8 cellular contexts compared by ENCODE assay signal in genomic region chr2:20424300-20425290, GRCh38. TPM values are rescaled to one million over a fixed set of nuclear protein-coding genes. Genes with fewer than 3 reads are reported as not detected.
DNase-seq lines count a peak whose midpoint lies in the region; ATAC-seq, FAIRE-seq and TF ChIP-seq lines count a peak whose summit lies in the region.

No MANE protein-coding gene starts in this region.

- no peak for TF ChIP-seq POLR2A in GM12891 (IDR thresholded peaks at IDR 0.05; ENCODE audit: low read depth, low read length)

- no peaks in the 10 kb centered on the region for H3K27me3 ChIP-seq in KMS-11 (ENCODE audit: insufficient read depth, low read depth)

- FAIRE-seq in GM12891 (lab: Jason Lieb, UNC) = peak; percentile 93
- no peak for FAIRE-seq in kidney (lab: Jason Lieb, UNC)

- H3K36me3 ChIP-seq in KMS-11 (ENCODE audit: insufficient read depth) = no peaks in the 10 kb centered on the region
- H3K36me3 ChIP-seq in kidney (ENCODE audit: control insufficient read depth in 1 of 2, insufficient read depth in 2 of 2, low read length in 2 of 2) = no peaks in the 10 kb centered on the region

- peak; percentile 61 for ATAC-seq in GM21786 (IDR thresholded peaks at IDR 0.05; ENCODE audit: unreplicated experiment)
- ATAC-seq in activated naive CD8-positive, alpha-beta T cell treated with anti-CD3 and anti-CD28 coated beads, Interleukin-2, amount 10 ng/mL, durations not matched to agents 7 days and 5 days (ENCODE audit: low read depth) = peak; percentile 48

- POLR2A ChIA-PET in activated naive CD8-positive, alpha-beta T cell treated with anti-CD3 and anti-CD28 coated beads, Interleukin-2, amount 10 ng/mL, durations not matched to agents 7 days and 5 days (lab: Charles Lee) = interaction anchor here (1.0 kb wide), 2 partner anchors 13 to 73 kb away, joined by 3 read pairs; no protein-coding TSS in a partner anchor

- no peaks in the 10 kb centered on the region for H3K27me3 Mint-ChIP-seq in activated naive CD8-positive, alpha-beta T cell treated with anti-CD3 and anti-CD28 coated beads, Interleukin-2, amount 10 ng/mL, durations not matched to agents 7 days and 5 days

- H3K79me2 ChIP-seq in KMS-11 (ENCODE audit: insufficient read depth, low read depth) = peaks cover 7% of the 10 kb centered on the region; the same call in 1 of the 2 replicates

- intact Hi-C loops in kidney (cut with DNase I) = no loop called here

- peak; percentile 43 for DNase-seq in GM12891 (ENCODE audit: insufficient read length, low spot score)
- peak; percentile 45 for DNase-seq in activated naive CD8-positive, alpha-beta T cell treated with anti-CD3 and anti-CD28 coated beads, Interleukin-2, amount 10 ng/mL, durations not matched to agents 7 days and 5 days
- no peak for DNase-seq in kidney
- peak; percentile 59 for DNase-seq in stromal cell of bone marrow (ENCODE audit: low read depth)
- no peak for DNase-seq in iPS-NIHi7 (ENCODE audit: extremely low spot score)
- DNase-seq in GOT3 (lab: John Stamatoyannopoulos, UW) = no peak

- no peaks in the 10 kb centered on the region for H3K9me3 Mint-ChIP-seq in activated naive CD8-positive, alpha-beta T cell treated with anti-CD3 and anti-CD28 coated beads, Interleukin-2, amount 10 ng/mL, durations not matched to agents 7 days and 5 days

- no peaks in the 10 kb centered on the region for H3K9me3 ChIP-seq in kidney (ENCODE audit: control insufficient read depth in 1 of 2, low read length in 2 of 2)

- peak overlapping the region; percentile 50 for H2AFZ ChIP-seq in KMS-11 (ENCODE audit: low read depth)

- peak overlapping the region; percentile 18 for H3K4me3 Mint-ChIP-seq in activated naive CD8-positive, alpha-beta T cell treated with anti-CD3 and anti-CD28 coated beads, Interleukin-2, amount 10 ng/mL, durations not matched to agents 7 days and 5 days

- no peaks in the 10 kb centered on the region for H3K36me3 Mint-ChIP-seq in activated naive CD8-positive, alpha-beta T cell treated with anti-CD3 and anti-CD28 coated beads, Interleukin-2, amount 10 ng/mL, durations not matched to agents 7 days and 5 days

- peaks cover 13% of the 10 kb centered on the region for H3K4me1 Mint-ChIP-seq in activated naive CD8-positive, alpha-beta T cell treated with anti-CD3 and anti-CD28 coated beads, Interleukin-2, amount 10 ng/mL, durations not matched to agents 7 days and 5 days

- no peak overlapping the region for H3K4me3 ChIP-seq in KMS-11 (IDR thresholded peaks at IDR 0.05; ENCODE audit: insufficient read depth, low read depth, low read length)
- H3K4me3 ChIP-seq in kidney (ENCODE audit: low read length in 2 of 2) = no peak overlapping the region

- H3K9ac ChIP-seq in KMS-11 (peak overlapping the region; percentile 87), kidney (ENCODE audit: low read length in 2 of 2) (no peak overlapping the region)

- H3K27ac ChIP-seq in KMS-11 = peak overlapping the region; percentile 94
- peak overlapping the region; percentile 51 to 77 for H3K27ac ChIP-seq in kidney (ENCODE audit: low read depth in 2 of 2, low read length in 2 of 2)

- no peaks in the 10 kb centered on the region for H4K20me1 ChIP-seq in KMS-11 (ENCODE audit: insufficient read depth)

- peak overlapping the region; percentile 81 for H3K4me2 ChIP-seq in KMS-11

- TF ChIP-seq CTCF in KMS-11 (conservative IDR thresholded peaks at IDR 0.05; ENCODE audit: low read depth, low read length) (no peak), kidney (IDR thresholded peaks at IDR 0.05; ENCODE audit: borderline replicate concordance, extremely low read depth, insufficient read depth) (no peak)

- H3K27ac Mint-ChIP-seq in activated naive CD8-positive, alpha-beta T cell treated with anti-CD3 and anti-CD28 coated beads, Interleukin-2, amount 10 ng/mL, durations not matched to agents 7 days and 5 days = peak overlapping the region; percentile 58

- H3K4me1 ChIP-seq in KMS-11 (ENCODE audit: low read depth, poor library complexity, severe bottlenecking) (peaks cover 81% of the 10 kb centered on the region), kidney (ENCODE audit: control insufficient read depth in 1 of 2, insufficient read depth in 1 of 2, low read depth in 1 of 2, low read length in 2 of 2) (peaks cover 10 to 22% of the 10 kb centered on the region in 2 donors)

TF ChIP-seq in GM12891, 5 proteins besides CTCF, POLR2A, EP300 and RAD21:
- no peak for TF ChIP-seq TAF1 (IDR thresholded peaks at IDR 0.05; ENCODE audit: low read depth, low read length)
- TF ChIP-seq SPI1 (IDR thresholded peaks at IDR 0.05; ENCODE audit: low read depth, low read length) = peak; percentile 26; the same call in 1 of the 2 replicates

RNA-seq across cellular contexts. Expression of gene RHOB, which starts 22.3 kb away (rescaled TPM):
- polyA plus RNA-seq in GM12891 (2012; ENCODE audit: low read depth, missing spikeins) = 12.7 TPM
- 10 to 100 TPM; 12.1 to 12.7 TPM for total RNA-seq in activated naive CD8-positive, alpha-beta T cell treated with anti-CD3 and anti-CD28 coated beads, Interleukin-2, amount 10 ng/mL, durations not matched to agents 7 days and 5 days
- total RNA-seq in kidney = 487 TPM
- 241 TPM for polyA plus RNA-seq in kidney (ENCODE audit: insufficient read depth, low read depth, low replicate concordance)

Comparison
In these comparisons a context has a peak if more than half of its experiments do, and no peak if none do; other contexts are left out.
1. DNase-seq: peak in GM12891 (single experiment), activated naive CD8-positive, alpha-beta T cell treated with anti-CD3 and anti-CD28 coated beads, Interleukin-2, amount 10 ng/mL, durations not matched to agents 7 days and 5 days (single experiment) and stromal cell of bone marrow (single experiment); none in kidney (single experiment), iPS-NIHi7 (single experiment) and GOT3 (single experiment).
2. RNA of gene RHOB, which starts 22.3 kb away (total RNA-seq): 487 TPM in kidney (single experiment); 12.1 to 12.7 TPM in activated naive CD8-positive, alpha-beta T cell treated with anti-CD3 and anti-CD28 coated beads, Interleukin-2, amount 10 ng/mL, durations not matched to agents 7 days and 5 days; every median in the first group is over 10 times any median in the second.